In genomic region chr3:133983576-133984560, GRCh38 we compare ENCODE assay signal across 22 cellular contexts. TPM values are rescaled to one million over a fixed set of nuclear protein-coding genes. Genes with fewer than 3 reads are reported as not detected.
"Had no signal": no experiment of that assay in that cellular context is flagged by ENCODE, and none has a peak within 500 bp of the region (broad histone marks: within the 10 kb centered on the region; RNA-seq: fewer than 3 reads in every experiment).

No MANE protein-coding gene starts in this region.

- H3K9ac ChIP-seq: neural progenitor cell had no signal

- FAIRE-seq: colon, kidney had no signal

- H3K27ac ChIP-seq: esophagus squamous epithelium, hepatocyte, neural progenitor cell, ovary, suprapubic skin, thyroid gland, vagina had no signal

- ATAC-seq: effector memory CD8-positive, alpha-beta T cell; left colon; mucosa of descending colon; naive thymus-derived CD8-positive, alpha-beta T cell; right cardiac atrium; stimulated activated effector memory CD8-positive, alpha-beta T cell treated with anti-CD3 and anti-CD28 coated beads, Interleukin-12 subunit alpha, Interleukin-12 subunit beta, amount 100 ng/mL, for 72 hours; stimulated activated naive CD8-positive, alpha-beta T cell treated with anti-CD3 and anti-CD28 coated beads, Interleukin-15, Interleukin-2, amounts not matched to agents 100 U/mL and 50 U/mL, for 24 hours had no signal

- H3K36me3 ChIP-seq: esophagus squamous epithelium, neural progenitor cell, ovary, suprapubic skin, thyroid gland, vagina had no signal

- DNase-seq: effector memory CD8-positive, alpha-beta T cell; esophagus squamous epithelium; foreskin fibroblast; kidney; left colon; mucosa of descending colon; naive thymus-derived CD8-positive, alpha-beta T cell; nucleus accumbens; ovary; right cardiac atrium; stimulated activated CD4-positive, alpha-beta T cell treated with anti-CD3 and anti-CD28 coated beads, Interleukin-4, amount 100 ng/mL, for 1 hour; stimulated activated CD8-positive, alpha-beta memory T cell treated with anti-CD3 and anti-CD28 coated beads, Interleukin-4, amount 100 ng/mL, for 48 hours; stimulated activated naive CD8-positive, alpha-beta T cell treated with anti-CD3 and anti-CD28 coated beads, Interleukin-15, Interleukin-2, amounts not matched to agents 100 U/mL and 50 U/mL, for 24 hours; upper lobe of left lung had no signal

- H3K4me1 ChIP-seq: vagina had no signal

- H3K4me3 Mint-ChIP-seq: dendritic cell treated with granulocyte-macrophage colony-stimulating factor and Interleukin-4, amounts not matched to agents 40 ng/mL and 50 ng/mL, for 4 days; effector memory CD8-positive, alpha-beta T cell; naive thymus-derived CD8-positive, alpha-beta T cell; neural progenitor cell; stimulated activated effector memory CD8-positive, alpha-beta T cell treated with anti-CD3 and anti-CD28 coated beads, Interleukin-12 subunit alpha, Interleukin-12 subunit beta, amount 100 ng/mL, for 72 hours had no signal

- H3K9me3 ChIP-seq: esophagus squamous epithelium, mucosa of descending colon, ovary, suprapubic skin, thyroid gland, upper lobe of left lung, vagina had no signal

- H3K27ac Mint-ChIP-seq: dendritic cell treated with granulocyte-macrophage colony-stimulating factor and Interleukin-4, amounts not matched to agents 40 ng/mL and 50 ng/mL, for 4 days; effector memory CD8-positive, alpha-beta T cell; naive thymus-derived CD8-positive, alpha-beta T cell; neural progenitor cell; stimulated activated effector memory CD8-positive, alpha-beta T cell treated with anti-CD3 and anti-CD28 coated beads, Interleukin-12 subunit alpha, Interleukin-12 subunit beta, amount 100 ng/mL, for 72 hours had no signal

- H3K27me3 ChIP-seq: esophagus squamous epithelium, neural progenitor cell, ovary, suprapubic skin, thyroid gland, upper lobe of left lung, vagina had no signal

- H3K27me3 Mint-ChIP-seq: dendritic cell treated with granulocyte-macrophage colony-stimulating factor and Interleukin-4, amounts not matched to agents 40 ng/mL and 50 ng/mL, for 4 days had no signal

- H3K9me3 Mint-ChIP-seq: dendritic cell treated with granulocyte-macrophage colony-stimulating factor and Interleukin-4, amounts not matched to agents 40 ng/mL and 50 ng/mL, for 4 days; effector memory CD8-positive, alpha-beta T cell; naive thymus-derived CD8-positive, alpha-beta T cell; neural progenitor cell; stimulated activated effector memory CD8-positive, alpha-beta T cell treated with anti-CD3 and anti-CD28 coated beads, Interleukin-12 subunit alpha, Interleukin-12 subunit beta, amount 100 ng/mL, for 72 hours had no signal

- H3K4me3 ChIP-seq: esophagus squamous epithelium, hepatocyte, mucosa of descending colon, neural progenitor cell, ovary, suprapubic skin, thyroid gland, upper lobe of left lung, vagina had no signal

- H3K4me2 ChIP-seq: hepatocyte, neural progenitor cell had no signal

- H3K4me1 Mint-ChIP-seq: stimulated activated effector memory CD8-positive, alpha-beta T cell treated with anti-CD3 and anti-CD28 coated beads, Interleukin-12 subunit alpha, Interleukin-12 subunit beta, amount 100 ng/mL, for 72 hours had no signal

- H3K36me3 Mint-ChIP-seq: naive thymus-derived CD8-positive, alpha-beta T cell; neural progenitor cell; stimulated activated effector memory CD8-positive, alpha-beta T cell treated with anti-CD3 and anti-CD28 coated beads, Interleukin-12 subunit alpha, Interleukin-12 subunit beta, amount 100 ng/mL, for 72 hours had no signal

RNA-seq across cellular contexts. Expression of gene SLCO2A1, which starts 45.9 kb away (rescaled TPM):
- total RNA-seq: naive thymus-derived CD8-positive, alpha-beta T cell had no signal
- polyA plus RNA-seq: naive thymus-derived CD8-positive, alpha-beta T cell had no signal
